20 cellular contexts compared by ENCODE assay signal in genomic region chr1:157409927-157410326, GRCh38.
A peak's percentile ranks its signal among the peaks of the same experiment; 100 is the strongest.
DNase-seq lines count a peak whose midpoint lies in the region; ATAC-seq and TF ChIP-seq lines count a peak whose summit lies in the region.
"Had no signal": no experiment of that assay in that cellular context is flagged by ENCODE, and none has a peak within 500 bp of the region (broad histone marks: within the 10 kb centered on the region; RNA-seq: fewer than 3 reads in every experiment).

No MANE protein-coding gene starts in this region.

- H3K27ac Mint-ChIP-seq in dendritic cell treated with granulocyte-macrophage colony-stimulating factor and Interleukin-4, amounts not matched to agents 40 ng/mL and 50 ng/mL, for 4 days, result peak overlapping the region; percentile 39
- H3K27ac Mint-ChIP-seq in neural crest cell (ENCODE audit: unreplicated experiment), result peak overlapping the region; percentile 57
- H3K27ac Mint-ChIP-seq: B cell; CD4-positive, alpha-beta T cell; CD8-positive, alpha-beta T cell had no signal

- peaks cover 7% of the 10 kb centered on the region for H3K36me3 Mint-ChIP-seq in dendritic cell treated with granulocyte-macrophage colony-stimulating factor and Interleukin-4, amounts not matched to agents 40 ng/mL and 50 ng/mL, for 4 days (ENCODE audit: low read depth)
- no peaks in the 10 kb centered on the region for H3K36me3 Mint-ChIP-seq in neural crest cell (ENCODE audit: low read depth)
- H3K36me3 Mint-ChIP-seq: CD8-positive, alpha-beta T cell had no signal

- ATAC-seq in left ventricle myocardium superior (no peak), left lobe of liver (peak; percentile 48)
- ATAC-seq: A549; CD8-positive, alpha-beta T cell had no signal

- peaks cover 18% of the 10 kb centered on the region for H3K9me3 Mint-ChIP-seq in dendritic cell treated with granulocyte-macrophage colony-stimulating factor and Interleukin-4, amounts not matched to agents 40 ng/mL and 50 ng/mL, for 4 days
- no peaks in the 10 kb centered on the region for H3K9me3 Mint-ChIP-seq in neural crest cell
- H3K9me3 Mint-ChIP-seq: CD4-positive, alpha-beta T cell; CD8-positive, alpha-beta T cell had no signal

- no peak for TF ChIP-seq POLR2A in esophagus squamous epithelium (IDR thresholded peaks at IDR 0.05)

- H3K4me3 Mint-ChIP-seq in dendritic cell treated with granulocyte-macrophage colony-stimulating factor and Interleukin-4, amounts not matched to agents 40 ng/mL and 50 ng/mL, for 4 days, result no peak overlapping the region
- no peak overlapping the region for H3K4me3 Mint-ChIP-seq in neural crest cell
- H3K4me3 Mint-ChIP-seq: B cell; CD4-positive, alpha-beta T cell; CD8-positive, alpha-beta T cell had no signal

- no peak overlapping the region for H3K27ac ChIP-seq in esophagus squamous epithelium
- H3K27ac ChIP-seq: 22Rv1; A549; BLaER1 treated with 17β-estradiol and CSF1 and Interleukin-3, amounts not matched to agents 10 nM and 100 nM; C4-2B had no signal

- 59 to 72% methylated on average over 4 to 6 of the region's 6 CpGs for WGBS in esophagus squamous epithelium, 2 donors

- intact Hi-C loops in cardiac septum (cut with DNase I), result no loop called here
- intact Hi-C loops in left ventricle myocardium superior (cut with micrococcal nuclease), result no loop called here
- intact Hi-C loops in dendritic cell treated with granulocyte-macrophage colony-stimulating factor and Interleukin-4, amounts not matched to agents 40 ng/mL and 50 ng/mL, for 4 days (cut with micrococcal nuclease), result no loop called here
- intact Hi-C loops in esophagus squamous epithelium (cut with DNase I), result no loop called here

- DNase-seq in cardiac septum (ENCODE audit: low spot score), result peak; percentile 71
- DNase-seq in left ventricle myocardium superior, result no peak
- DNase-seq in left lobe of liver (ENCODE audit: low spot score), result no peak
- DNase-seq in neural crest cell (ENCODE audit: low read depth, low spot score), result no peak
- no peak for DNase-seq in T1000 (lab: John Stamatoyannopoulos, UW)
- no peak for DNase-seq in NCI-H82 (lab: John Stamatoyannopoulos, UW)
- no peak for DNase-seq in esophagus squamous epithelium (lab: John Stamatoyannopoulos, UW)
- DNase-seq: AML-193; Caco-2; Calu3; CD4-positive, alpha-beta T cell; CD8-positive, alpha-beta T cell; DMS79 treated with DMSO at 0.1 percent for 48 hours; GF-D8 had no signal

- peaks cover 1% of the 10 kb centered on the region for H3K27me3 Mint-ChIP-seq in dendritic cell treated with granulocyte-macrophage colony-stimulating factor and Interleukin-4, amounts not matched to agents 40 ng/mL and 50 ng/mL, for 4 days
- H3K27me3 Mint-ChIP-seq in neural crest cell (ENCODE audit: low read depth), result peaks cover 2% of the 10 kb centered on the region
- H3K27me3 Mint-ChIP-seq: CD4-positive, alpha-beta T cell had no signal

- no peaks in the 10 kb centered on the region for H3K9me3 ChIP-seq in esophagus squamous epithelium
- H3K9me3 ChIP-seq: A549, Caco-2 had no signal

- no peaks in the 10 kb centered on the region for H3K27me3 ChIP-seq in esophagus squamous epithelium
- H3K27me3 ChIP-seq: BLaER1 treated with 17β-estradiol and CSF1 and Interleukin-3, amounts not matched to agents 10 nM and 100 nM had no signal

- H3K4me3 ChIP-seq in esophagus squamous epithelium, result no peak overlapping the region
- H3K4me3 ChIP-seq: A549; BLaER1 treated with 17β-estradiol and CSF1 and Interleukin-3, amounts not matched to agents 10 nM and 100 nM had no signal

- H3K4me1 ChIP-seq in esophagus squamous epithelium, result no peaks in the 10 kb centered on the region
- H3K4me1 ChIP-seq: A549, Caco-2 had no signal

- TF ChIP-seq CTCF in neural crest cell (conservative IDR thresholded peaks at IDR 0.05) (no peak), esophagus squamous epithelium (IDR thresholded peaks at IDR 0.05) (no peak)

- no peaks in the 10 kb centered on the region for H3K36me3 ChIP-seq in esophagus squamous epithelium
- H3K36me3 ChIP-seq: BLaER1 treated with 17β-estradiol and CSF1 and Interleukin-3, amounts not matched to agents 10 nM and 100 nM had no signal

- peaks cover 21% of the 10 kb centered on the region for H3K4me1 Mint-ChIP-seq in dendritic cell treated with granulocyte-macrophage colony-stimulating factor and Interleukin-4, amounts not matched to agents 40 ng/mL and 50 ng/mL, for 4 days (ENCODE audit: low read depth)
- no peaks in the 10 kb centered on the region for H3K4me1 Mint-ChIP-seq in neural crest cell
- H3K4me1 Mint-ChIP-seq: B cell had no signal
